ENCODE assay signal across 17 cellular contexts in the genomic region with DNA sequence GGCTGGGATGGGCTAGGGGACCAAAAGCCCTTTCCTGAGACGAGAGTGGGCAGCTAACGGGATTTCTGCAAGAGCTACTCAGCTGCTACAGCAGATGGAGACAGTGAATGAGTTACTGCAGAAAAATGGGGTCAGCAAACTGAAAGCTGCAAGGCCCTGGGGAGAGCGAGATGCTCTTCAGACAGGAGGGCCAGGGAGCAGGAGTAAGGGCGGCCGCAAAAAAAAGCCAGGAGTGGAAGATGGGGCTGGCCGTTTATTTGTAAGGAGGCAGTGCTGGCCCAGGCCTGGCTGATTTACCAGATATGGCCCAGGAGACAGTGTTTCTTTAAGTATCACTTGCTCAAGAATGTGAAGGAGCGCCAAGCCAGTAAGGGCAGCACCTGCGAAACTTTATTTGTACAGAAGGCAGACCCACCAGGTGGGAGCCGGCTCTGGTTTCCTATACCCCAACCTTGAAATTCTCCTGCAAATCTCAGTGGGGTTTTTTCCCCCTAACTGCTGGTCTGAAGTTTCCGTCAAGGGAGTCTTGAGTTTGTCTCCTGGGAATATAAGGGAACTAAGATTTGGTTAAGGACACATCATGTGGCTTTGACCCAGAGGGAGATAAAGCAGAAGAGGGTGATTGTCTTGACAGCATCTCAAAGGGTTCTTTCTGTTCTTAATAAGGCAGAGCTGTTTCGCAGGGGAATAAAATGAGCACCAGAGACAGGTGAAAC. TPM values are rescaled to one million over a fixed set of nuclear protein-coding genes. Genes with fewer than 3 reads are reported as not detected.
DNase-seq lines count a peak whose midpoint lies in the region; ATAC-seq and TF ChIP-seq lines count a peak whose summit lies in the region.
"Had no signal": no experiment of that assay in that cellular context is flagged by ENCODE, and none has a peak within 500 bp of the region (broad histone marks: within the 10 kb centered on the region; RNA-seq: fewer than 3 reads in every experiment).

No MANE protein-coding gene starts in this region.

- DNase-seq in NCI-H82 treated with DMSO at 0.1 percent for 48 hours (lab: John Stamatoyannopoulos, UW; ENCODE audit: unreplicated experiment): peak; percentile 36
- DNase-seq in thoracic aorta (ENCODE audit: low spot score): no peak
- no peak for DNase-seq in dermis blood vessel endothelial cell
- no peak for DNase-seq in DMS79 treated with DMSO at 0.1 percent for 48 hours (lab: John Stamatoyannopoulos, UW)
- no peak for DNase-seq in NCI-H2029 treated with DMSO at 0.1 percent for 48 hours (lab: John Stamatoyannopoulos, UW)
- DNase-seq: activated CD8-positive, alpha-beta T cell treated with anti-CD3 and anti-CD28 coated beads for 36 hours; activated effector memory CD4-positive, alpha-beta T cell treated with anti-CD3 and anti-CD28 coated beads, Interleukin-2, amount 50 U/mL, for 16 hours; CD8-positive, alpha-beta T cell; GDM1; GOT3; Kasumi-1; NCI-H524 treated with DMSO at 0.1 percent for 48 hours; ovary; stimulated activated CD8-positive, alpha-beta memory T cell treated with anti-CD3 and anti-CD28 coated beads, Interleukin-4, amount 100 ng/mL, for 48 hours; T-helper 9 cell had no signal

- peak overlapping the region; percentile 58 for H3K9ac ChIP-seq in muscle layer of colon (ENCODE audit: low read length)

- TF ChIP-seq CTCF in thoracic aorta (IDR thresholded peaks at IDR 0.05): no peak

- ATAC-seq in thoracic aorta (ENCODE audit: insufficient number of reproducible peaks, low FRiP score, low read depth): no peak
- ATAC-seq: activated CD8-positive, alpha-beta T cell treated with anti-CD3 and anti-CD28 coated beads for 36 hours; CD8-positive, alpha-beta T cell had no signal

- H3K4me1 ChIP-seq in muscle layer of colon (ENCODE audit: insufficient read depth, low read length) (peaks cover 74% of the 10 kb centered on the region), thoracic aorta (ENCODE audit: control insufficient read depth in 1 of 2, low read depth in 2 of 2) (peaks cover 36 to 51% of the 10 kb centered on the region in 2 donors)

- H3K36me3 ChIP-seq in muscle layer of colon (ENCODE audit: insufficient read depth, low read length) (peaks cover 29% of the 10 kb centered on the region), thoracic aorta (peaks cover 29% of the 10 kb centered on the region)
- H3K36me3 ChIP-seq: ovary had no signal

- H3K27me3 ChIP-seq in muscle layer of colon (ENCODE audit: control insufficient read depth in 1 of 2, insufficient read depth in 2 of 2, low read length in 2 of 2) (no peaks in the 10 kb centered on the region), thoracic aorta (replicated peaks; ENCODE audit: insufficient read depth) (no peaks in the 10 kb centered on the region)
- H3K27me3 ChIP-seq: ovary had no signal

- peak overlapping the region; percentile 29 for H3K27ac ChIP-seq in cingulate gyrus (ENCODE audit: low read depth, low read length)
- peak overlapping the region; percentile 92 for H3K27ac ChIP-seq in muscle layer of colon (ENCODE audit: low read depth, low read length)
- peak overlapping the region; percentile 83 to 93 for H3K27ac ChIP-seq in thoracic aorta
- H3K27ac ChIP-seq: ovary had no signal

- H3K4me3 ChIP-seq in muscle layer of colon (ENCODE audit: low read depth in 1 of 2, low read length in 2 of 2) (peak overlapping the region in 1 of 2 donors; percentile 20), thoracic aorta (no peak overlapping the region)
- H3K4me3 ChIP-seq: ovary had no signal

- H3K9me3 ChIP-seq in muscle layer of colon (ENCODE audit: low read length) (no peaks in the 10 kb centered on the region), thoracic aorta (no peaks in the 10 kb centered on the region)
- H3K9me3 ChIP-seq: ovary had no signal

RNA-seq across cellular contexts. Expression of a gene that starts 57.7 kb away (rescaled TPM):
- total RNA-seq in thoracic aorta (10 to 100 TPM; 25.3 to 57.6 TPM), dermis blood vessel endothelial cell (19.7 and 37.7 TPM in 2 replicates)

Comparison
In these comparisons a context has a peak if more than half of its experiments do, and no peak if none do; other contexts are left out.
1. H3K27ac ChIP-seq: peak in every context shown above with its lines; median percentile 92 in muscle layer of colon; 88 in thoracic aorta; 29 in cingulate gyrus.